Comparison of ENCODE assay signal across 1 cellular context in the genomic region with DNA sequence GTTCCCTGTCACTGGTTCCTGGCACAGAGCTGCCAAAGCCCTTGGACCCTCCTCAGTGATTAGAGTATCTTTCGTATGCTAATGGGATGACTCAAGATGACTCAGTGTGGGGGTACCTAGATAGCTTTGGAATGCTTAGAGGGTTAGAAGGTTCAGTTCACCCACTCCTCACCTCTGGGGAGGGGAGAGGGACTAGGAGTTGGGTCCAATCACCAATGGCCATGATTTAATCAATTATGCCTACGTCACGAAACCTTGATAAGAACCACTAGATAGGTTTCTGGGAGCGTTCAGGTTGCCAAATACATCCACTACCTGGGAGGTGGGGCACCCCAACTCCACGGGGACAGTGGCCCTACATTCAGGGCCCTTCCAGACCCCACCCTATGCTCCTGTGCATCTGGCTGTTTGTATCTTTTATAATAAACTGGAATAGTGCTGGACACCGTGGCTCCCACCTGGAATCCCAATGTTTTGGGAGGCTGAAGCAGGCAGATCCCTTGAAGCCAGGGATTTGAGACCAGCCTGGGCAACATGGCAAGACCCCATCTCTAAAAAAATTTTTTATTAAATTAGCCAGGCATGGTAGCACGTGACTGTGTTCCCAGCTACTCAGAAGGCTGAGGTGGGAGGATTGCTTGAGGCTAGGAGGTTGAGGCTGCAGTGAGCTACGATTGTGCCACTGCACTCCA.
A peak's percentile ranks its signal among the peaks of the same experiment; 100 is the strongest.
TF ChIP-seq lines count a peak whose summit lies in the region.

No MANE protein-coding gene starts in this region.

TF ChIP-seq in GM23338, 12 proteins besides CTCF, POLR2A, EP300 and RAD21 (continued from another document):
- TF ChIP-seq ZNF462 (CRISPR knock-in tag; IDR thresholded peaks at IDR 0.05) (peak; percentile 57; the same call in 1 of the 2 replicates), CREB1 (CRISPR knock-in tag; IDR thresholded peaks at IDR 0.05; ENCODE audit: low read depth) (peak; percentile 46; the same call in 1 of the 2 replicates), STAT1 (IDR thresholded peaks at IDR 0.05; ENCODE audit: unreplicated experiment) (no peak)
- TF ChIP-seq, protein P1, sequence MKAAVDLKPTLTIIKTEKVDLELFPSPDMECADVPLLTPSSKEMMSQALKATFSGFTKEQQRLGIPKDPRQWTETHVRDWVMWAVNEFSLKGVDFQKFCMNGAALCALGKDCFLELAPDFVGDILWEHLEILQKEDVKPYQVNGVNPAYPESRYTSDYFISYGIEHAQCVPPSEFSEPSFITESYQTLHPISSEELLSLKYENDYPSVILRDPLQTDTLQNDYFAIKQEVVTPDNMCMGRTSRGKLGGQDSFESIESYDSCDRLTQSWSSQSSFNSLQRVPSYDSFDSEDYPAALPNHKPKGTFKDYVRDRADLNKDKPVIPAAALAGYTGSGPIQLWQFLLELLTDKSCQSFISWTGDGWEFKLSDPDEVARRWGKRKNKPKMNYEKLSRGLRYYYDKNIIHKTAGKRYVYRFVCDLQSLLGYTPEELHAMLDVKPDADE (IDR thresholded peaks at IDR 0.05), result no peak
TF ChIP-seq in GM23338: peak in this region for 3.
